9 cellular contexts compared by ENCODE assay signal in genomic region chr10:133336131-133337078, GRCh38. TPM values are rescaled to one million over a fixed set of nuclear protein-coding genes. Genes with fewer than 3 reads are reported as not detected.
DNase-seq lines count a peak whose midpoint lies in the region; TF ChIP-seq lines count a peak whose summit lies in the region.
"Had no signal": no experiment of that assay in that cellular context is flagged by ENCODE, and none has a peak within 500 bp of the region (broad histone marks: within the 10 kb centered on the region; RNA-seq: fewer than 3 reads in every experiment).

TSS of gene CALY (minus strand) at chr10:133336896. CDS start at chr10:133328989, 7,907 bp downstream.

- H3K9ac ChIP-seq in neuronal stem cell (ENCODE audit: low read depth, low read length, poor library complexity) = peak within 1 kb of the TSS; percentile 75

- H3K27ac ChIP-seq in neuronal stem cell (replicated peaks; ENCODE audit: low read length) (no peak within 1 kb of the TSS), testis (no peak within 1 kb of the TSS)

- no peaks in the 10 kb centered on the region for H3K9me3 Mint-ChIP-seq in activated CD4-positive, alpha-beta T cell treated with anti-CD3 and anti-CD28 coated beads, Interleukin-2, amount 10 ng/mL, durations not matched to agents 24 days and 14 days
- H3K9me3 Mint-ChIP-seq in dendritic cell treated with granulocyte-macrophage colony-stimulating factor and Interleukin-4, amounts not matched to agents 40 ng/mL and 50 ng/mL, for 4 days = no peaks in the 10 kb centered on the region

- peak; percentile 67 for DNase-seq in HuH-7 (ENCODE audit: low spot score)
- DNase-seq in activated CD4-positive, alpha-beta T cell treated with anti-CD3 and anti-CD28 coated beads, Interleukin-2, amount 10 ng/mL, durations not matched to agents 24 days and 14 days = peak; percentile 94
- peak; percentile 55 for DNase-seq in neuronal stem cell (ENCODE audit: low spot score)
- DNase-seq in testis = peak; percentile 79
- no peak for DNase-seq in SKM-1 treated with dmso at 0.1 percent for 144 hours (lab: John Stamatoyannopoulos, UW; ENCODE audit: unreplicated experiment)
- DNase-seq in NCI-H1092 (lab: John Stamatoyannopoulos, UW) = no peak
- no peak for DNase-seq in lower leg skin (ENCODE audit: low spot score in 2 of 2)

- H4K91ac ChIP-seq in neuronal stem cell (ENCODE audit: low read depth, low read length, poor library complexity) = no peak within 1 kb of the TSS

- peaks cover 6% of the 10 kb centered on the region for H3K79me1 ChIP-seq in neuronal stem cell (ENCODE audit: low read depth, low read length)

- WGBS in neuronal stem cell (ENCODE audit: extremely low coverage in 2 of 2, insufficient read length in 2 of 2, insufficient replicate concordance in 1 of 2), 2 donors = no CpG with 5 or more reads among the region's 98 CpGs
- WGBS in testis, 2 donors = 4% methylated on average over 88 of the region's 98 CpGs; no CpG with 5 or more reads in 1 of the 2 donors
- WGBS in lower leg skin, 2 donors = 5 to 10% methylated on average over 30 to 50 of the region's 98 CpGs

- peak within 1 kb of the TSS in 1 of 2 donors; percentile 53 for H3K4me3 ChIP-seq in neuronal stem cell (ENCODE audit: low read length in 2 of 2)
- peak within 1 kb of the TSS; percentile 39 to 57 for H3K4me3 ChIP-seq in testis
- no peak within 1 kb of the TSS for H3K4me3 ChIP-seq in lower leg skin (ENCODE audit: low read depth, poor library complexity, severe bottlenecking)

- TF ChIP-seq CTCF in testis (IDR thresholded peaks at IDR 0.05) = no peak
- TF ChIP-seq CTCF in lower leg skin (IDR thresholded peaks at IDR 0.05) = no peak

- no peak within 1 kb of the TSS for H2BK12ac ChIP-seq in neuronal stem cell (ENCODE audit: low read length)

- peak within 1 kb of the TSS; percentile 78 for H3K14ac ChIP-seq in neuronal stem cell (ENCODE audit: low read length)

- peak within 1 kb of the TSS; percentile 35 for H2BK15ac ChIP-seq in neuronal stem cell (ENCODE audit: low read length)

- peaks cover 18 to 25% of the 10 kb centered on the region in 2 donors for H3K9me3 ChIP-seq in neuronal stem cell (replicated peaks in 1 of 2; ENCODE audit: control insufficient read depth in 2 of 2, insufficient read depth in 1 of 2, low read depth in 1 of 2, low read length in 2 of 2)
- no peaks in the 10 kb centered on the region for H3K9me3 ChIP-seq in testis

- H3K4me3 Mint-ChIP-seq in activated CD4-positive, alpha-beta T cell treated with anti-CD3 and anti-CD28 coated beads, Interleukin-2, amount 10 ng/mL, durations not matched to agents 24 days and 14 days = peak within 1 kb of the TSS; percentile 63
- peak within 1 kb of the TSS; percentile 38 for H3K4me3 Mint-ChIP-seq in dendritic cell treated with granulocyte-macrophage colony-stimulating factor and Interleukin-4, amounts not matched to agents 40 ng/mL and 50 ng/mL, for 4 days

- intact Hi-C loops in activated CD4-positive, alpha-beta T cell treated with anti-CD3 and anti-CD28 coated beads, Interleukin-2, amount 10 ng/mL, durations not matched to agents 24 days and 14 days (cut with micrococcal nuclease) = no loop called here
- intact Hi-C loops in dendritic cell treated with granulocyte-macrophage colony-stimulating factor and Interleukin-4, amounts not matched to agents 40 ng/mL and 50 ng/mL, for 4 days (cut with micrococcal nuclease) = no loop called here
- intact Hi-C loops in testis (cut with DNase I; ENCODE audit: low total_unique reads) = no loop called here
- intact Hi-C loops in lower leg skin (cut with DNase I; ENCODE audit: low total_unique reads) = loop anchor here (10.0 kb wide), 1 partner anchor 188 kb away; the partner anchor contains the start of gene CYP2E1

- H3K27me3 Mint-ChIP-seq in activated CD4-positive, alpha-beta T cell treated with anti-CD3 and anti-CD28 coated beads, Interleukin-2, amount 10 ng/mL, durations not matched to agents 24 days and 14 days = peaks cover 28% of the 10 kb centered on the region
- peaks cover 40% of the 10 kb centered on the region for H3K27me3 Mint-ChIP-seq in dendritic cell treated with granulocyte-macrophage colony-stimulating factor and Interleukin-4, amounts not matched to agents 40 ng/mL and 50 ng/mL, for 4 days

- TF ChIP-seq POLR2A in testis (IDR thresholded peaks at IDR 0.05) = no peak
- no peak for TF ChIP-seq POLR2A in lower leg skin (IDR thresholded peaks at IDR 0.05)

- no peaks in the 10 kb centered on the region for H3K36me3 Mint-ChIP-seq in activated CD4-positive, alpha-beta T cell treated with anti-CD3 and anti-CD28 coated beads, Interleukin-2, amount 10 ng/mL, durations not matched to agents 24 days and 14 days (ENCODE audit: low read depth)
- H3K36me3 Mint-ChIP-seq in dendritic cell treated with granulocyte-macrophage colony-stimulating factor and Interleukin-4, amounts not matched to agents 40 ng/mL and 50 ng/mL, for 4 days (ENCODE audit: low read depth) = no peaks in the 10 kb centered on the region

- peak within 1 kb of the TSS; percentile 80 for H3K23ac ChIP-seq in neuronal stem cell (ENCODE audit: low read depth, low read length, poor library complexity)

- peak within 1 kb of the TSS; percentile 73 for H3K4me2 ChIP-seq in neuronal stem cell (ENCODE audit: insufficient read depth, low read length, poor library complexity, severe bottlenecking)

- no peak within 1 kb of the TSS for H2BK120ac ChIP-seq in neuronal stem cell (ENCODE audit: low read depth, low read length)

- peak within 1 kb of the TSS; percentile 78 for H2AK5ac ChIP-seq in neuronal stem cell (ENCODE audit: low read depth, low read length)

- H3K36me3 ChIP-seq in neuronal stem cell (replicated peaks in 1 of 2; ENCODE audit: control insufficient read depth in 2 of 2, insufficient read depth in 2 of 2, low read length in 2 of 2) (no peaks in the 10 kb centered on the region), testis (ENCODE audit: low read depth, missing control alignments) (no peaks in the 10 kb centered on the region)

- no peak within 1 kb of the TSS for H3K4ac ChIP-seq in neuronal stem cell (ENCODE audit: low read length)

- H2BK5ac ChIP-seq in neuronal stem cell (ENCODE audit: low read length) = peak within 1 kb of the TSS; percentile 62

- peak within 1 kb of the TSS; percentile 94 for H3K18ac ChIP-seq in neuronal stem cell (ENCODE audit: low read length)

- no peak within 1 kb of the TSS for H3K27ac Mint-ChIP-seq in activated CD4-positive, alpha-beta T cell treated with anti-CD3 and anti-CD28 coated beads, Interleukin-2, amount 10 ng/mL, durations not matched to agents 24 days and 14 days
- H3K27ac Mint-ChIP-seq in dendritic cell treated with granulocyte-macrophage colony-stimulating factor and Interleukin-4, amounts not matched to agents 40 ng/mL and 50 ng/mL, for 4 days = no peak within 1 kb of the TSS

- H3K27me3 ChIP-seq in neuronal stem cell (ENCODE audit: control insufficient read depth in 3 of 3, insufficient read depth in 3 of 3, low read depth in 1 of 3, low read length in 3 of 3) = peaks cover 16 to 59% (median 55%) of the 10 kb centered on the region in 3 experiments
- H3K27me3 ChIP-seq in testis = peaks cover 7% of the 10 kb centered on the region

- H3K4me1 Mint-ChIP-seq in activated CD4-positive, alpha-beta T cell treated with anti-CD3 and anti-CD28 coated beads, Interleukin-2, amount 10 ng/mL, durations not matched to agents 24 days and 14 days = peaks cover 5% of the 10 kb centered on the region
- H3K4me1 Mint-ChIP-seq in dendritic cell treated with granulocyte-macrophage colony-stimulating factor and Interleukin-4, amounts not matched to agents 40 ng/mL and 50 ng/mL, for 4 days (ENCODE audit: low read depth) = peaks cover 12% of the 10 kb centered on the region

- H2AFZ ChIP-seq in neuronal stem cell (ENCODE audit: low read length) = peak within 1 kb of the TSS; percentile 90

- peaks cover 6 to 7% of the 10 kb centered on the region in 2 donors for H3K4me1 ChIP-seq in neuronal stem cell (ENCODE audit: control insufficient read depth in 2 of 2, insufficient read depth in 1 of 2, low read depth in 1 of 2, low read length in 2 of 2)
- peaks cover 23% of the 10 kb centered on the region for H3K4me1 ChIP-seq in testis

- H4K8ac ChIP-seq in neuronal stem cell (ENCODE audit: low read depth, low read length) = peak within 1 kb of the TSS; percentile 77

RNA-seq across cellular contexts. Expression of gene CALY, which starts in this region (rescaled TPM):
- total RNA-seq in activated CD4-positive, alpha-beta T cell treated with anti-CD3 and anti-CD28 coated beads, Interleukin-2, amount 10 ng/mL, durations not matched to agents 24 days and 14 days = not detected in 2 replicates
- 9.4 TPM for polyA plus RNA-seq in neuronal stem cell (2013, experiment 1 of 2)
- polyA plus RNA-seq in neuronal stem cell (2013, experiment 2 of 2) = 11.0 TPM
- total RNA-seq in testis = 10 to 100 TPM; 19.2 to 35.5 TPM
- 4.9 TPM for polyA plus RNA-seq in testis (ENCODE audit: insufficient read depth, low read depth, low replicate concordance)
- total RNA-seq in lower leg skin = not detected
- total RNA-seq: lung microvascular endothelial cell had no signal

Comparison
In these comparisons a context has a peak if more than half of its experiments do, and no peak if none do; other contexts are left out.
1. RNA of gene CALY (total RNA-seq): 19.2 to 35.5 TPM in testis; not detected in activated CD4-positive, alpha-beta T cell treated with anti-CD3 and anti-CD28 coated beads, Interleukin-2, amount 10 ng/mL, durations not matched to agents 24 days and 14 days and not detected in lower leg skin; every median in the first group is over 10 times any median in the second.
2. Peak in DNase-seq in activated CD4-positive, alpha-beta T cell treated with anti-CD3 and anti-CD28 coated beads, Interleukin-2, amount 10 ng/mL, durations not matched to agents 24 days and 14 days; RNA of the gene not detected or under 1 TPM.
3. DNase-seq: peak in HuH-7 (single experiment), neuronal stem cell (single experiment) and testis (single experiment); none in SKM-1 treated with dmso at 0.1 percent for 144 hours (single experiment), NCI-H1092 (single experiment) and lower leg skin (0 of 2).